7 cellular contexts compared by ENCODE assay signal in the genomic region with DNA sequence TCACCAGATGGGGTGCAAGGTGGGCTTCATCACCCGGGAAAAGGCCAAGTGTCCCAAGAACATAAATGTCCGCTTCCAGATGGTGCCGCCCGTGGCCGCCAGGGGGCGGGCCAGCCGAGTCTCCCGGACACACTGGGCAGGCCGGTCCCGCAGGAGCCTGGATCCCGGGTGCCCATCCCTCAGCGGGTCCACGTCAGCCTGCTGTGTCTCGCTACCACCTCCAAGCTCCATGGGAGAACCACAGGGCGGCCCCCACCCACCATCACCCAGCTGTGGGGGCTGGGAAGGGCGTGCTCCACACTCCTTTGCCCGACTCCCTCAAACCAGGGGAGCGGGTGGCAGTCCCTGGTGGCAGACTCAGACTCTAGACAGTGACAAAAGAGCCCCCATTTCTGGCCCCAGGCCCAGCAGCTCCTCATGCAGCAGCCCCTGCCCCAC. TPM values are rescaled to one million over a fixed set of nuclear protein-coding genes. Genes with fewer than 3 reads are reported as not detected.
DNase-seq lines count a peak whose midpoint lies in the region; ATAC-seq and TF ChIP-seq lines count a peak whose summit lies in the region.

No MANE protein-coding gene starts in this region.

- H3K4me1 Mint-ChIP-seq in chondrocyte (ENCODE audit: low read depth) = peaks cover 13% of the 10 kb centered on the region

- H3K27me3 Mint-ChIP-seq in chondrocyte (ENCODE audit: low read depth) = peaks cover 2% of the 10 kb centered on the region

- WGBS in lower leg skin, 2 donors = 4 to 6% methylated on average over 17 to 18 of the region's 18 CpGs

- TF ChIP-seq CTCF in GM12872 (IDR thresholded peaks at IDR 0.05; ENCODE audit: insufficient read depth, low read depth, low read length) = peak; percentile 89
- TF ChIP-seq CTCF in chondrocyte (IDR thresholded peaks at IDR 0.05) = peak; percentile 96
- peak in 1 of 3 donors; percentile 68 for TF ChIP-seq CTCF in lower leg skin (IDR thresholded peaks at IDR 0.05)

- no peak overlapping the region for H3K27ac Mint-ChIP-seq in chondrocyte (ENCODE audit: unreplicated experiment)

- H3K4me3 Mint-ChIP-seq in chondrocyte (ENCODE audit: unreplicated experiment) = no peak overlapping the region

- ATAC-seq in HG02571 (IDR thresholded peaks at IDR 0.05; ENCODE audit: unreplicated experiment) = no peak

- intact Hi-C loops in lower leg skin (cut with DNase I; ENCODE audit: low total_unique reads) = loop anchor here (5.0 kb wide), 1 partner anchor 149 kb away; no protein-coding TSS in a partner anchor

- no peak overlapping the region for H3K4me3 ChIP-seq in lower leg skin (ENCODE audit: low read depth, poor library complexity, severe bottlenecking)

- DNase-seq in NCI-H1105 treated with DMSO at 0.1 percent for 48 hours (lab: John Stamatoyannopoulos, UW) = peak; percentile 37
- peak; percentile 53 to 62 for DNase-seq in activated CD4-positive, alpha-beta T cell treated with anti-CD3 and anti-CD28 coated beads for 4 hours
- no peak for DNase-seq in chondrocyte (ENCODE audit: low spot score)
- peak; percentile 66 to 94 for DNase-seq in lower leg skin (ENCODE audit: low spot score in 2 of 2)
- peak; percentile 29 for DNase-seq in stimulated activated CD8-positive, alpha-beta memory T cell treated with anti-CD3 and anti-CD28 coated beads, Interleukin-15, amount 100 ng/mL, for 1 hour (ENCODE audit: low read depth)

- H3K9me3 Mint-ChIP-seq in chondrocyte (ENCODE audit: low read depth) = no peaks in the 10 kb centered on the region

- no peaks in the 10 kb centered on the region for H3K36me3 Mint-ChIP-seq in chondrocyte (ENCODE audit: low read depth)

- no peak for TF ChIP-seq POLR2A in lower leg skin (IDR thresholded peaks at IDR 0.05)

RNA-seq across cellular contexts. Expression of gene NUDT14, which starts 22.0 kb away (rescaled TPM):
- total RNA-seq in chondrocyte = 13.7 to 37.4 TPM (median 35.0 TPM) in 3 replicates
- total RNA-seq in lower leg skin = 10 to 100 TPM; 12.9 to 19.4 (median 15.7) TPM

RNA-seq across cellular contexts. Expression of gene JAG2, which starts 34.5 kb away (rescaled TPM):
- total RNA-seq in chondrocyte (8.3 to 18.2 TPM (median 16.8 TPM) in 3 replicates), lower leg skin (10 to 100 TPM; 50.4 to 96.1 (median 63.1) TPM)

RNA-seq across cellular contexts. Expression of gene BTBD6, which starts 45.3 kb away (rescaled TPM):
- total RNA-seq in chondrocyte (52.7 to 54.3 TPM (median 53.1 TPM) in 3 replicates), lower leg skin (10 to 100 TPM; 44.5 to 70.6 (median 62.6) TPM)
